In the genomic region with DNA sequence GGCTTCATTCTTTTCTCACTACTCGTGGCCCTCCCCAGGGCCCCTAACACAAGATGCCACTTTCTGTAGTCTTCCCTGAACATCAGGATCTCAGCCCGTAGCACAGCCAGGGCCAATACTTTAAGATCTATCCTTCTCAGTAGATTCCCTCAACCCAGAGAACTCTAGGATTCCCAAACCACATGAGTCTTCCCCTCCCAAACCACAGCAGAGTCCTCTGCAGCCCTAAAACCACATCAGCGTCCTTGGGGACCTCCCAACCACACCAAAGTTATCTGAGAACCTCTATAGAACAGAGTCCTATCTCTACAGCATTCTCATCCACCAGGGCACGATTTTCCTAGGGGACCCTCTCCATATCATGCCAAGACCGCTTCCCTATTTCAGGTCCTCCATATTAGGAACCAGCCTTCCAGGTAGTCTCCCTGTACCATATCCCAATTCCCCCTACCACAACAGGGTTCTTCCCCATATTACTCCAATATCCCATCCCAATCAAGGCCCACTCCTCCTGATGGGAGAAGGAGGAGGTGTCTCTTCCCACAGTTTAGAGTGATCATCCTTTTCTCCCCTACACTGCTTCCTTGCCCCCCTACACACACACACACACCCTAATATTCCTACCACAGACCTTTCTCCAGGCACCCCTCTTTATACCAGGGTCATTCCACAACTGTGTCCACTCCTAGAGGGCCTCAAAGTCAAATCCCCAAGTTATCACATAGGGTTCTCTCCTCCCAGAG, we compare ENCODE assay signal across 8 cellular contexts. TPM values are rescaled to one million over a fixed set of nuclear protein-coding genes. Genes with fewer than 3 reads are reported as not detected.
A peak's percentile ranks its signal among the peaks of the same experiment; 100 is the strongest.
DNase-seq lines count a peak whose midpoint lies in the region; ATAC-seq and TF ChIP-seq lines count a peak whose summit lies in the region.

No MANE protein-coding gene starts in this region.

- H3K4me3 ChIP-seq in GM12865 (ENCODE audit: low read depth, low read length): peak overlapping the region; percentile 70
- H3K4me3 ChIP-seq in WI38 (ENCODE audit: low read depth, low read length): peak overlapping the region; percentile 72
- peak overlapping the region; percentile 89 to 99 for H3K4me3 ChIP-seq in foreskin fibroblast (ENCODE audit: low read depth in 1 of 2, low read length in 2 of 2)

- intact Hi-C loops in sciatic nerve (cut with DNase I): no loop called here

- TF ChIP-seq CTCF in GM12865 (IDR thresholded peaks at IDR 0.05; ENCODE audit: insufficient read depth, low read depth, low read length, missing control alignments) (no peak), WI38 (IDR thresholded peaks at IDR 0.05; ENCODE audit: low read depth, low read length) (no peak), foreskin fibroblast (IDR thresholded peaks at IDR 0.05; ENCODE audit: low read depth, low read length) (no peak)

- DNase-seq in GM12865 (ENCODE audit: low read depth) (no peak), foreskin fibroblast (peak in 1 of 2 donors; percentile 18), sciatic nerve (ENCODE audit: low spot score) (peak; percentile 8), activated gamma-delta T cell (lab: John Stamatoyannopoulos, UW) (no peak)

- ATAC-seq in sciatic nerve (no peak), HG02852 (IDR thresholded peaks at IDR 0.05; ENCODE audit: unreplicated experiment) (no peak), HG03108 (IDR thresholded peaks at IDR 0.05; ENCODE audit: unreplicated experiment) (no peak), HG03039 (IDR thresholded peaks at IDR 0.05; ENCODE audit: unreplicated experiment) (no peak)

RNA-seq across cellular contexts. Expression of a gene that starts 1.4 kb away (rescaled TPM):
- total RNA-seq in sciatic nerve: 18.3 TPM

RNA-seq across cellular contexts. Expression of a gene that starts 13.7 kb away (rescaled TPM):
- total RNA-seq in sciatic nerve: 132 TPM

RNA-seq across cellular contexts. Expression of a gene that starts 53.9 kb away (rescaled TPM):
- not detected for total RNA-seq in sciatic nerve
